Comparison of ENCODE assay signal across 1 cellular context in the genomic region with DNA sequence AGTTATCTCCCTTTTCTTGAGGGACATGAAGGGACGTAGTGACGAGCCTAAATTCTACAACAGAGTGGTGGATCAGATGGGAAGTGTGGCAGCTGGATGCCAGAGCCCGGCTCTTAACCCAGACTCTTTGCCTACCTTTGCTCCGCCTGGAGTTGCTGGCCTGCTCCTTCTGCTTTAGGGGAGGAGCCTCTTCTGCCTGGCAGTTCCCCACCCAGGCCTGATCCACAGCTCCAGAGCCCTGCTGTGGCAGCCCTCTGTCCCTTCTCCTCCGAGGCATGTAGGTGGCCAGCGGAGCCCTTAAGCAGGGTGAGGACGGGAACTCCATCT.
TF ChIP-seq lines count a peak whose summit lies in the region.

No MANE protein-coding gene starts in this region.

TF ChIP-seq in SK-N-SH, 30 proteins besides CTCF, POLR2A, EP300 and RAD21 (continued from another document):
- TF ChIP-seq, protein P1, sequence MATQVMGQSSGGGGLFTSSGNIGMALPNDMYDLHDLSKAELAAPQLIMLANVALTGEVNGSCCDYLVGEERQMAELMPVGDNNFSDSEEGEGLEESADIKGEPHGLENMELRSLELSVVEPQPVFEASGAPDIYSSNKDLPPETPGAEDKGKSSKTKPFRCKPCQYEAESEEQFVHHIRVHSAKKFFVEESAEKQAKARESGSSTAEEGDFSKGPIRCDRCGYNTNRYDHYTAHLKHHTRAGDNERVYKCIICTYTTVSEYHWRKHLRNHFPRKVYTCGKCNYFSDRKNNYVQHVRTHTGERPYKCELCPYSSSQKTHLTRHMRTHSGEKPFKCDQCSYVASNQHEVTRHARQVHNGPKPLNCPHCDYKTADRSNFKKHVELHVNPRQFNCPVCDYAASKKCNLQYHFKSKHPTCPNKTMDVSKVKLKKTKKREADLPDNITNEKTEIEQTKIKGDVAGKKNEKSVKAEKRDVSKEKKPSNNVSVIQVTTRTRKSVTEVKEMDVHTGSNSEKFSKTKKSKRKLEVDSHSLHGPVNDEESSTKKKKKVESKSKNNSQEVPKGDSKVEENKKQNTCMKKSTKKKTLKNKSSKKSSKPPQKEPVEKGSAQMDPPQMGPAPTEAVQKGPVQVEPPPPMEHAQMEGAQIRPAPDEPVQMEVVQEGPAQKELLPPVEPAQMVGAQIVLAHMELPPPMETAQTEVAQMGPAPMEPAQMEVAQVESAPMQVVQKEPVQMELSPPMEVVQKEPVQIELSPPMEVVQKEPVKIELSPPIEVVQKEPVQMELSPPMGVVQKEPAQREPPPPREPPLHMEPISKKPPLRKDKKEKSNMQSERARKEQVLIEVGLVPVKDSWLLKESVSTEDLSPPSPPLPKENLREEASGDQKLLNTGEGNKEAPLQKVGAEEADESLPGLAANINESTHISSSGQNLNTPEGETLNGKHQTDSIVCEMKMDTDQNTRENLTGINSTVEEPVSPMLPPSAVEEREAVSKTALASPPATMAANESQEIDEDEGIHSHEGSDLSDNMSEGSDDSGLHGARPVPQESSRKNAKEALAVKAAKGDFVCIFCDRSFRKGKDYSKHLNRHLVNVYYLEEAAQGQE (IDR thresholded peaks at IDR 0.05; ENCODE audit: low read depth, low read length), result no peak
- TF ChIP-seq NFIC (IDR thresholded peaks at IDR 0.05; ENCODE audit: borderline replicate concordance) (no peak), TEAD4 (IDR thresholded peaks at IDR 0.05; ENCODE audit: borderline replicate concordance, insufficient read depth) (no peak), GATA2 (CRISPR knock-in tag; IDR thresholded peaks at IDR 0.05) (no peak), FOSL2 (IDR thresholded peaks at IDR 0.05; ENCODE audit: borderline replicate concordance, low read depth) (no peak), EZH2phosphoT487 (IDR thresholded peaks at IDR 0.05; ENCODE audit: borderline replicate concordance, low read depth) (no peak), RCOR1 (IDR thresholded peaks at IDR 0.05; ENCODE audit: low read length) (no peak)
- TF ChIP-seq, protein P2, sequence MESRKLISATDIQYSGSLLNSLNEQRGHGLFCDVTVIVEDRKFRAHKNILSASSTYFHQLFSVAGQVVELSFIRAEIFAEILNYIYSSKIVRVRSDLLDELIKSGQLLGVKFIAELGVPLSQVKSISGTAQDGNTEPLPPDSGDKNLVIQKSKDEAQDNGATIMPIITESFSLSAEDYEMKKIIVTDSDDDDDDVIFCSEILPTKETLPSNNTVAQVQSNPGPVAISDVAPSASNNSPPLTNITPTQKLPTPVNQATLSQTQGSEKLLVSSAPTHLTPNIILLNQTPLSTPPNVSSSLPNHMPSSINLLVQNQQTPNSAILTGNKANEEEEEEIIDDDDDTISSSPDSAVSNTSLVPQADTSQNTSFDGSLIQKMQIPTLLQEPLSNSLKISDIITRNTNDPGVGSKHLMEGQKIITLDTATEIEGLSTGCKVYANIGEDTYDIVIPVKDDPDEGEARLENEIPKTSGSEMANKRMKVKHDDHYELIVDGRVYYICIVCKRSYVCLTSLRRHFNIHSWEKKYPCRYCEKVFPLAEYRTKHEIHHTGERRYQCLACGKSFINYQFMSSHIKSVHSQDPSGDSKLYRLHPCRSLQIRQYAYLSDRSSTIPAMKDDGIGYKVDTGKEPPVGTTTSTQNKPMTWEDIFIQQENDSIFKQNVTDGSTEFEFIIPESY (IDR thresholded peaks at IDR 0.05; ENCODE audit: borderline replicate concordance, low read depth), result no peak
- TF ChIP-seq, protein P3, sequence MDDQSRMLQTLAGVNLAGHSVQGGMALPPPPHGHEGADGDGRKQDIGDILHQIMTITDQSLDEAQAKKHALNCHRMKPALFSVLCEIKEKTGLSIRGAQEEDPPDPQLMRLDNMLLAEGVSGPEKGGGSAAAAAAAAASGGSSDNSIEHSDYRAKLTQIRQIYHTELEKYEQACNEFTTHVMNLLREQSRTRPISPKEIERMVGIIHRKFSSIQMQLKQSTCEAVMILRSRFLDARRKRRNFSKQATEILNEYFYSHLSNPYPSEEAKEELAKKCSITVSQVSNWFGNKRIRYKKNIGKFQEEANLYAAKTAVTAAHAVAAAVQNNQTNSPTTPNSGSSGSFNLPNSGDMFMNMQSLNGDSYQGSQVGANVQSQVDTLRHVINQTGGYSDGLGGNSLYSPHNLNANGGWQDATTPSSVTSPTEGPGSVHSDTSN (IDR thresholded peaks at IDR 0.05), result no peak
- TF ChIP-seq, protein P4, sequence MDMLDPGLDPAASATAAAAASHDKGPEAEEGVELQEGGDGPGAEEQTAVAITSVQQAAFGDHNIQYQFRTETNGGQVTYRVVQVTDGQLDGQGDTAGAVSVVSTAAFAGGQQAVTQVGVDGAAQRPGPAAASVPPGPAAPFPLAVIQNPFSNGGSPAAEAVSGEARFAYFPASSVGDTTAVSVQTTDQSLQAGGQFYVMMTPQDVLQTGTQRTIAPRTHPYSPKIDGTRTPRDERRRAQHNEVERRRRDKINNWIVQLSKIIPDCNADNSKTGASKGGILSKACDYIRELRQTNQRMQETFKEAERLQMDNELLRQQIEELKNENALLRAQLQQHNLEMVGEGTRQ (IDR thresholded peaks at IDR 0.05; ENCODE audit: borderline replicate concordance, low read depth, low read length), result no peak
